10 cellular contexts compared by ENCODE assay signal in the genomic region with DNA sequence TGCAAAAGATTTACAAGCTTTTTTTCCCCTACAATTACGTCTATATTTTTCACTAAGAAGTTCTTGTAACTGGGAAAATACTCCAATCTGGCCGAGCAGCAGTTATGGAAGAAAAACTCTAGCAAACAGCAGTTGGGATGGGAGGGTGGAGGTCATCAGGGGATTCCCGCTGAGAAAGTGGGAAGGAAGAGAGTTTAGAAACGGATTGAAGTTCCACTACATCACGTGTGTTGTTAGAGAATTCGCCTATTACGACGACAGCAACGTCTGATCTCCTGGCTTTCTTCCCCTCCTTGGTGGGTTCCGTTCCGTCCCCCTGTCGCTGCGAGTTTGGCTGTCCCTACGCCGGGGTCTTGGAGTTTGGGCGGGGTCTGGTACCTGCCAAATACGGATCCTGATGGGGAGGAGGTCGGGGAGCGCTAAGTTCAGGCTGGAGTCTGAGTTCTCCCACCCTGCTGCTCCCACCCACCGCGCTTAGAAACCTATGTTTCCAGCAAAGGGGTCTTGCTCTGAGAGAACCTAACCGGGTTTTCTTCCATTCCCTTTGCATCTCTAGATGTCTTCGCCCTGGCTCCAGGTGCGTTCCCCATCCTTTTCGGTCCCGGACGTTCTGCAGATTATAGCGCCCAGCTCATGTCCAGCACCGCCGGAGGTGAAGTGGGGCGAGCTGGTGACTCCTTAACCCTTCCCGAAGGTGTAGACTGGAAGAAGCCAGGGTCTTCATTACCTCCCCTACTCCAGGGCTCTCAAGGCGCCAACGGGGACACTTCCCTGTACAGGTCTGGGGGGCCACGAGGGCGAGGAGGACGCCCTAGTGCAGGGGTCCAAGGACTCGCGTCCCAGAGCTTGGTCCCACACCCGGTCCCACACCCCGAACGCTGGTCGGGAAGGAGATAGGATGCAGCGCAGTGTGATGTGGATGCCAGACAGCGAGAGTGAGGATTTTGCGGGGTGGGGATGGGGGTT. TPM values are rescaled to one million over a fixed set of nuclear protein-coding genes. Genes with fewer than 3 reads are reported as not detected.
A peak's percentile ranks its signal among the peaks of the same experiment; 100 is the strongest.
DNase-seq lines count a peak whose midpoint lies in the region; ATAC-seq and TF ChIP-seq lines count a peak whose summit lies in the region.
"Had no signal": no experiment of that assay in that cellular context is flagged by ENCODE, and none has a peak within 500 bp of the region (broad histone marks: within the 10 kb centered on the region; RNA-seq: fewer than 3 reads in every experiment).

No MANE protein-coding gene starts in this region.

- H3K4me1 ChIP-seq in Caco-2 = no peaks in the 10 kb centered on the region

- DNase-seq in Caco-2 (no peak), WERI-Rb-1 (no peak), fibroblast of villous mesenchyme (ENCODE audit: low read depth) (peak; percentile 6), progenitor cell of endocrine pancreas (ENCODE audit: low spot score, unreplicated experiment) (no peak), DMS114 treated with DMSO at 0.1 percent for 48 hours (lab: John Stamatoyannopoulos, UW; ENCODE audit: unreplicated experiment) (no peak), SKM-1 (lab: John Stamatoyannopoulos, UW; ENCODE audit: unreplicated experiment) (no peak), erythroblast (lab: John Stamatoyannopoulos, UW) (no peak)
- DNase-seq: activated CD4-positive, alpha-beta T cell treated with anti-CD3 and anti-CD28 coated beads for 1 hour had no signal

- H3K27ac ChIP-seq in WERI-Rb-1 = no peak overlapping the region

- TF ChIP-seq CTCF in Caco-2 (IDR thresholded peaks at IDR 0.05; ENCODE audit: insufficient read depth in 1 of 2, low read depth in 1 of 2, low read length in 1 of 2, severe bottlenecking in 1 of 2, unreplicated experiment in 1 of 2) (no peak), WERI-Rb-1 (IDR thresholded peaks at IDR 0.05; ENCODE audit: low read depth, low read length) (no peak), fibroblast of villous mesenchyme (IDR thresholded peaks at IDR 0.05; ENCODE audit: insufficient read depth, low read depth, low read length) (no peak), progenitor cell of endocrine pancreas (IDR thresholded peaks at IDR 0.05; ENCODE audit: unreplicated experiment) (no peak)

- H3K9me3 Mint-ChIP-seq in Caco-2 (ENCODE audit: unreplicated experiment) = no peaks in the 10 kb centered on the region
- H3K9me3 Mint-ChIP-seq in progenitor cell of endocrine pancreas (ENCODE audit: low read depth) = no peaks in the 10 kb centered on the region

- POLR2A ChIA-PET in Caco-2 (lab: Charles Lee) = no interaction called here

- no peak for ATAC-seq in HG03378 (IDR thresholded peaks at IDR 0.05; ENCODE audit: unreplicated experiment)

- H3K27ac Mint-ChIP-seq in Caco-2 (ENCODE audit: unreplicated experiment) (no peak overlapping the region), progenitor cell of endocrine pancreas (peak overlapping the region; percentile 26)

- H3K4me1 Mint-ChIP-seq in Caco-2 (ENCODE audit: low read depth, unreplicated experiment) = no peaks in the 10 kb centered on the region
- peaks cover 7% of the 10 kb centered on the region for H3K4me1 Mint-ChIP-seq in progenitor cell of endocrine pancreas (ENCODE audit: low read depth)

- H3K36me3 ChIP-seq in Caco-2 (ENCODE audit: control insufficient read depth, insufficient read depth, low read length) = no peaks in the 10 kb centered on the region
- no peaks in the 10 kb centered on the region for H3K36me3 ChIP-seq in WERI-Rb-1

- intact Hi-C loops in Caco-2 (cut with micrococcal nuclease; ENCODE audit: unreplicated experiment) = no loop called here

- H3K27me3 Mint-ChIP-seq in Caco-2 (ENCODE audit: insufficient read depth, unreplicated experiment) (peaks cover 27% of the 10 kb centered on the region), progenitor cell of endocrine pancreas (peaks cover 84% of the 10 kb centered on the region)

- H3K4me3 ChIP-seq in Caco-2 (ENCODE audit: low read depth, low read length) = no peak overlapping the region
- H3K4me3 ChIP-seq in WERI-Rb-1 (ENCODE audit: low read depth, low read length) = peak overlapping the region; percentile 37
- peak overlapping the region; percentile 60 for H3K4me3 ChIP-seq in fibroblast of villous mesenchyme (ENCODE audit: low read depth, low read length)
- H3K4me3 ChIP-seq: lung had no signal

- BruUV-seq in Caco-2 (replicated peaks; lab: Mats Ljungman, UMichigan) = no TSS peak

- no peaks in the 10 kb centered on the region for H3K9me3 ChIP-seq in Caco-2
- H3K9me3 ChIP-seq in WERI-Rb-1 (ENCODE audit: severe bottlenecking) = no peaks in the 10 kb centered on the region

- H3K27me3 ChIP-seq in Caco-2 (replicated peaks; ENCODE audit: control insufficient read depth, insufficient read depth, low read length) = peaks cover 3% of the 10 kb centered on the region
- H3K27me3 ChIP-seq in WERI-Rb-1 (ENCODE audit: insufficient read depth, low read depth, severe bottlenecking) = no peaks in the 10 kb centered on the region

- TF ChIP-seq POLR2A in erythroblast (IDR thresholded peaks at IDR 0.05; ENCODE audit: low read length) = no peak

- H3K36me3 Mint-ChIP-seq in Caco-2 (ENCODE audit: insufficient read depth, unreplicated experiment) (no peaks in the 10 kb centered on the region), progenitor cell of endocrine pancreas (ENCODE audit: insufficient read depth) (no peaks in the 10 kb centered on the region)

- peak overlapping the region; percentile 76 for H3K4me3 Mint-ChIP-seq in Caco-2 (ENCODE audit: unreplicated experiment)
- H3K4me3 Mint-ChIP-seq in progenitor cell of endocrine pancreas (ENCODE audit: low read depth) = peak overlapping the region; percentile 73

- CTCF ChIA-PET in Caco-2 (lab: Charles Lee) = no interaction called here

RNA-seq across cellular contexts. Expression of gene KCNK2, which starts 0.7 kb away (rescaled TPM):
- total RNA-seq in Caco-2 (2022) (0.18 and 0.49 TPM in 2 replicates), fibroblast of villous mesenchyme (18.7 and 61.7 TPM in 2 replicates), progenitor cell of endocrine pancreas (0.42 and 0.60 TPM in 2 replicates)

Comparison
In these comparisons a context has a peak if more than half of its experiments do, and no peak if none do; other contexts are left out.
1. RNA of gene KCNK2, which starts 0.7 kb away (total RNA-seq): 18.7 to 61.7 TPM in fibroblast of villous mesenchyme; 0.42 to 0.60 TPM in progenitor cell of endocrine pancreas and 0.18 to 0.49 TPM in Caco-2; every median in the first group is over 10 times any median in the second.